In the genomic region with DNA sequence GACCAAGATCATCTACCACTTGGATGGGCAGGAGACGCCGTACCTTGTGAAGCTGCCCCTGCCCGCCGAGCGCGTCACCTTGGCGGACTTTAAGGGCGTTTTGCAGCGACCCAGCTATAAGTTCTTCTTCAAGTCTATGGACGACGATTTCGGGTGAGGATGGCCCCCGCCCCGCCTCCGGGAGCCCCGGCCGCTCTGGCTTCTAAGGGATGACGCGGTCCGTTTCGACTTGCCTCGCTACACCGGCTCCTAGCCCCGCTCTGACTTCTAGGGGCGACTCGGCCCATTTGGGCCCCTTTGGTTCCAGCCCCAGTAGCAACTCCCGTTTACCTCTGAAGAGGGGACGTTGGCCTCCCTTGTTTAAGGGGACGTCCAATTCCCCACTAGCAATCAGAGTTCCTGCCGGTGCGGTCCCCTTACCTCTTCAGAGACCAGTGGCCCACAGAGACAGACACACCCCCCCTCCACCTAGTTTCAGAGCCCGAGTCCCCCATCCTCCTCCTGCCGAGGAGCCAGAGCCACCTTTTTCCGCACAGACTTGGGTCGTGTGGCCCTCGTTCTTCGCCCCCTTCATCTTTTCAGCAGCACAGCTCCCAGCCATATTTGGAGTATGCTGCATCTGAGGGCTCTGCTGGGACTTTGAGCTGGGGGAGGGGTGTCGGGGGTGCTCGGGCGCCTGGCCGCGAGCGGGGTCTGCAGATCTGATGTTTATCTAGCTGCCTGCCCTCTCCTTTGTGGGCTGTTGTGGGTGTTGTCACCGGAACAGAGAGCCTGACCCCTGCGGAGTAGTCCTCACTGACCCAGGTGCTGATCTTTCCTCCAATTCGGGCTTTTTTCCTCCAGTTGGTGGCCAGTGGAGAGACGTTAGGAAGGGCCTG, we compare ENCODE assay signal across 8 cellular contexts. TPM values are rescaled to one million over a fixed set of nuclear protein-coding genes. Genes with fewer than 3 reads are reported as not detected.
DNase-seq lines count a peak whose midpoint lies in the region; ATAC-seq and TF ChIP-seq lines count a peak whose summit lies in the region.

No MANE protein-coding gene starts in this region.

- H3K4me2 ChIP-seq in OCI-LY7 (ENCODE audit: low read length) = peak overlapping the region; percentile 99

- peak overlapping the region; percentile 92 for H3K4me3 ChIP-seq in OCI-LY7 (ENCODE audit: low read depth, low read length, poor library complexity, severe bottlenecking)

- H3K9me2 ChIP-seq in OCI-LY7 (ENCODE audit: insufficient read depth, low read length) = no peaks in the 10 kb centered on the region

- POLR2A ChIA-PET in OCI-LY7 (lab: Charles Lee) = interaction anchor here (0.6 to 3.1 kb wide), 9 partner anchors 12 to 149 kb away, joined by 3 to 20 read pairs (median 3); a partner anchor contains a TSS

- TF ChIP-seq CTCF in OCI-LY7 (conservative IDR thresholded peaks at IDR 0.05; ENCODE audit: low read length) = no peak

- H3K4me1 ChIP-seq in OCI-LY7 (ENCODE audit: insufficient read depth, low read length, poor library complexity, severe bottlenecking) = peaks cover 23% of the 10 kb centered on the region

- no peaks in the 10 kb centered on the region for H3K9me3 ChIP-seq in OCI-LY7 (ENCODE audit: low read length)

- peak; percentile 37 for ATAC-seq in HG02840 (IDR thresholded peaks at IDR 0.05; ENCODE audit: low FRiP score, unreplicated experiment)

- H3K27ac ChIP-seq in OCI-LY7 (ENCODE audit: low read depth, low read length, poor library complexity, severe bottlenecking) = peak overlapping the region; percentile 45

- H3K79me2 ChIP-seq in OCI-LY7 (ENCODE audit: insufficient read depth, low read depth, low read length) = peaks cover 36% of the 10 kb centered on the region

- no TSS peak for BruUV-seq in OCI-LY7 (replicated peaks; lab: Mats Ljungman, UMichigan)

- DNase-seq in NCI-H1417 (lab: John Stamatoyannopoulos, UW) (peak in 2 of 3 experiments; percentile 77 to 78), NCI-H1417 treated with DMSO at 0.1 percent for 48 hours (lab: John Stamatoyannopoulos, UW) (no peak), OCI-LY7 (ENCODE audit: low spot score) (peak; percentile 50), cardiac septum (ENCODE audit: low spot score) (peak; percentile 82), posterior cingulate gyrus (peak in 6 of 10 donors; percentile 22 to 90 (median 35)), DMS153 treated with DMSO at 0.1 percent for 48 hours (lab: John Stamatoyannopoulos, UW; ENCODE audit: unreplicated experiment) (no peak)
- DNase-seq in activated naive CD4-positive, alpha-beta T cell (lab: John Stamatoyannopoulos, UW) = peak; percentile 9 to 37 (median 19)

- H3K36me3 ChIP-seq in OCI-LY7 (ENCODE audit: insufficient read depth, low read length) = no peaks in the 10 kb centered on the region

- peak overlapping the region; percentile 45 for H2AFZ ChIP-seq in OCI-LY7 (ENCODE audit: low read length)

- no peaks in the 10 kb centered on the region for H4K20me1 ChIP-seq in OCI-LY7 (ENCODE audit: insufficient read depth, low read length)

- CTCF ChIA-PET in OCI-LY7 (lab: Charles Lee; ENCODE audit: unreplicated experiment) = interaction anchor here (0.6 to 0.7 kb wide), 2 partner anchors 9 to 11 kb away, joined by 6 to 8 read pairs; no protein-coding TSS in a partner anchor

- intact Hi-C loops in OCI-LY7 (cut with micrococcal nuclease; ENCODE audit: unreplicated experiment) (loop anchor here (1.0 to 5.0 kb wide), 2 partner anchors 18 to 156 kb away; a partner anchor contains a TSS), cardiac septum (cut with DNase I) (loop anchor here (1.0 to 5.0 kb wide), 4 partner anchors 19 to 139 kb away; a partner anchor contains a TSS), posterior cingulate gyrus (cut with DNase I) (loop anchor here (1.0 to 5.0 kb wide), 3 partner anchors 18 to 139 kb away; a partner anchor contains a TSS)

RNA-seq across cellular contexts. Expression of a gene that starts 0.7 kb away (rescaled TPM):
- total RNA-seq in OCI-LY7 (2014; rRNA removed; shearing (Covaris generic)) = 38.5 and 41.3 TPM in 2 replicates
- total RNA-seq in OCI-LY7 (2022) (65.6 and 70.4 TPM in 2 replicates), cardiac septum (68.6 TPM)

RNA-seq across cellular contexts. Expression of a gene that starts 18.8 kb away (rescaled TPM):
- total RNA-seq in OCI-LY7 (2014; rRNA removed; shearing (Covaris generic)) = 141 and 147 TPM in 2 replicates
- total RNA-seq in OCI-LY7 (2022) (158 and 168 TPM in 2 replicates), cardiac septum (317 TPM)

RNA-seq across cellular contexts. Expression of a gene that starts 20.7 kb away (rescaled TPM):
- 41.1 and 66.1 TPM in 2 replicates for total RNA-seq in OCI-LY7 (2014; rRNA removed; shearing (Covaris generic))
- 56.7 and 57.4 TPM in 2 replicates for total RNA-seq in OCI-LY7 (2022)
- 33.4 TPM for total RNA-seq in cardiac septum

RNA-seq across cellular contexts. Expression of a gene that starts 30.1 kb away (rescaled TPM):
- 38.9 and 51.6 TPM in 2 replicates for total RNA-seq in OCI-LY7 (2014; rRNA removed; shearing (Covaris generic))
- total RNA-seq in OCI-LY7 (2022) = 59.0 and 67.1 TPM in 2 replicates
- total RNA-seq in cardiac septum = 61.5 TPM

RNA-seq across cellular contexts. Expression of a gene that starts 59.0 kb away (rescaled TPM):
- total RNA-seq in OCI-LY7 (2014; rRNA removed; shearing (Covaris generic)) = not detected in 2 replicates
- total RNA-seq in OCI-LY7 (2022) (not detected in 2 replicates), cardiac septum (not detected)

Comparison
In these comparisons a context has a peak if more than half of its experiments do, and no peak if none do; other contexts are left out.
1. DNase-seq: peak in NCI-H1417 (2 of 3), OCI-LY7 (single experiment), activated naive CD4-positive, alpha-beta T cell (4 of 4), cardiac septum (single experiment) and posterior cingulate gyrus (6 of 10); none in NCI-H1417 treated with DMSO at 0.1 percent for 48 hours (single experiment) and DMS153 treated with DMSO at 0.1 percent for 48 hours (single experiment).